29 cellular contexts compared by ENCODE assay signal in the genomic region with DNA sequence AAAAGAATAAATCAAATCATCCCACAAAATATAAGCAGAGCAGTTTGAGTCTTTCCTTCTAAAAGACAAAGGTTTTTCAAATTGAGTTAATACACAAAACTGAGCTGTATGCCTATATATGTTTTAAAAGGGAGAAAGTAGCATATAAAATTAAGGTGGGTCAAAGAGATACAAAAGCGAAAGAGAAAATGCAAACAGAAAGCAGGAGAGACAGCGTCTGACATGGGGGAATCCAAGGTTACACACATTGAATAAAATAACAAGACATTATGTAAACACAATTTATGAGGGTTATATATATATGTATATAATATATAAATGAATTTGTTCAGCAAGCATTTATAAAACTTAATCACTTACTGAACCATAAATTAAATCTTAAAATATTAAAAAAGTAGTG.
"Had no signal": no experiment of that assay in that cellular context is flagged by ENCODE, and none has a peak within 500 bp of the region (broad histone marks: within the 10 kb centered on the region; RNA-seq: fewer than 3 reads in every experiment).

No MANE protein-coding gene starts in this region.

- H3K27ac Mint-ChIP-seq: activated CD4-positive, alpha-beta memory T cell treated with anti-CD3 and anti-CD28 coated beads, Interleukin-2, amount 10 ng/mL, durations not matched to agents 7 days and 5 days; activated CD4-positive, alpha-beta T cell treated with anti-CD3 and anti-CD28 coated beads, Interleukin-2, amount 10 ng/mL, durations not matched to agents 7 days and 5 days; activated T-cell treated with anti-CD3 and anti-CD28 coated beads, Interleukin-2, amount 50 U/mL, for 24 hours; effector memory CD8-positive, alpha-beta T cell; natural killer cell; neural progenitor cell had no signal

- H3K4me1 ChIP-seq: lower lobe of right lung, right atrium auricular region, transverse colon had no signal

- DNase-seq: activated CD4-positive, alpha-beta memory T cell treated with anti-CD3 and anti-CD28 coated beads, Interleukin-2, amount 10 ng/mL, durations not matched to agents 7 days and 5 days; activated CD4-positive, alpha-beta T cell treated with anti-CD3 and anti-CD28 coated beads, Interleukin-2, amount 10 ng/mL, durations not matched to agents 7 days and 5 days; activated CD8-positive, alpha-beta memory T cell treated with anti-CD3 and anti-CD28 coated beads, Interleukin-2, amount 50 U/mL, for 48 hours; activated gamma-delta T cell treated with Interleukin-2 at 50 U/mL for 16 hours; activated naive CD4-positive, alpha-beta T cell treated with anti-CD3 and anti-CD28 coated beads, Interleukin-2, amount 50 U/mL, for 16 hours; activated T-cell treated with anti-CD3 and anti-CD28 coated beads, Interleukin-2, amount 50 U/mL, for 24 hours; amniotic stem cell; brain microvascular endothelial cell; caudate nucleus; cortex of kidney; effector memory CD8-positive, alpha-beta T cell; head of caudate nucleus; hippocampal formation; kidney; lower lobe of right lung; mesenchymal stem cell; natural killer cell; occipital lobe; stimulated activated CD4-positive, alpha-beta T cell treated with anti-CD3 and anti-CD28 coated beads, Interleukin-15, amount 100 ng/mL, for 24 hours; stimulated activated CD4-positive, alpha-beta T cell treated with anti-CD3 and anti-CD28 coated beads, Interleukin-2, amount 100 ng/mL, for 24 hours; stimulated activated naive CD4-positive, alpha-beta T cell treated with Interleukin-2 at 50 U/mL for 16 hours; T1000; transverse colon; WERI-Rb-1 had no signal

- FAIRE-seq: astrocyte, endothelial cell of umbilical vein, kidney had no signal

- H3K9me3 Mint-ChIP-seq: activated CD4-positive, alpha-beta memory T cell treated with anti-CD3 and anti-CD28 coated beads, Interleukin-2, amount 10 ng/mL, durations not matched to agents 7 days and 5 days; activated CD4-positive, alpha-beta T cell treated with anti-CD3 and anti-CD28 coated beads, Interleukin-2, amount 10 ng/mL, durations not matched to agents 7 days and 5 days; activated T-cell treated with anti-CD3 and anti-CD28 coated beads, Interleukin-2, amount 50 U/mL, for 24 hours; effector memory CD8-positive, alpha-beta T cell; neural progenitor cell had no signal

- H3K4me1 Mint-ChIP-seq: activated CD4-positive, alpha-beta memory T cell treated with anti-CD3 and anti-CD28 coated beads, Interleukin-2, amount 10 ng/mL, durations not matched to agents 7 days and 5 days; activated CD4-positive, alpha-beta T cell treated with anti-CD3 and anti-CD28 coated beads, Interleukin-2, amount 10 ng/mL, durations not matched to agents 7 days and 5 days; natural killer cell had no signal

- H3K27me3 Mint-ChIP-seq: activated CD4-positive, alpha-beta memory T cell treated with anti-CD3 and anti-CD28 coated beads, Interleukin-2, amount 10 ng/mL, durations not matched to agents 7 days and 5 days; activated CD4-positive, alpha-beta T cell treated with anti-CD3 and anti-CD28 coated beads, Interleukin-2, amount 10 ng/mL, durations not matched to agents 7 days and 5 days; activated T-cell treated with anti-CD3 and anti-CD28 coated beads, Interleukin-2, amount 50 U/mL, for 24 hours had no signal

- H3K4me3 ChIP-seq: lower lobe of right lung, neural progenitor cell, right atrium auricular region, transverse colon had no signal

- H3K4me3 Mint-ChIP-seq: activated CD4-positive, alpha-beta memory T cell treated with anti-CD3 and anti-CD28 coated beads, Interleukin-2, amount 10 ng/mL, durations not matched to agents 7 days and 5 days; activated CD4-positive, alpha-beta T cell treated with anti-CD3 and anti-CD28 coated beads, Interleukin-2, amount 10 ng/mL, durations not matched to agents 7 days and 5 days; activated T-cell treated with anti-CD3 and anti-CD28 coated beads, Interleukin-2, amount 50 U/mL, for 24 hours; effector memory CD8-positive, alpha-beta T cell; natural killer cell; neural progenitor cell had no signal

- H3K27me3 ChIP-seq: brain microvascular endothelial cell, neural progenitor cell, right atrium auricular region, transverse colon had no signal

- H3K9me3 ChIP-seq: lower lobe of right lung, right atrium auricular region, transverse colon had no signal

- H3K36me3 Mint-ChIP-seq: natural killer cell, neural progenitor cell had no signal

- ATAC-seq: activated CD4-positive, CD25-positive, alpha-beta regulatory T cell treated with anti-CD3 and anti-CD28 coated beads, Interleukin-2, amount 50 U/mL, for 24 hours; effector memory CD8-positive, alpha-beta T cell; lower lobe of right lung; natural killer cell had no signal

- H3K36me3 ChIP-seq: brain microvascular endothelial cell, lower lobe of right lung, neural progenitor cell, right atrium auricular region, transverse colon, WERI-Rb-1 had no signal

- H3K27ac ChIP-seq: brain microvascular endothelial cell, lower lobe of right lung, neural progenitor cell, right atrium auricular region, transverse colon, WERI-Rb-1 had no signal
